In the genomic region with DNA sequence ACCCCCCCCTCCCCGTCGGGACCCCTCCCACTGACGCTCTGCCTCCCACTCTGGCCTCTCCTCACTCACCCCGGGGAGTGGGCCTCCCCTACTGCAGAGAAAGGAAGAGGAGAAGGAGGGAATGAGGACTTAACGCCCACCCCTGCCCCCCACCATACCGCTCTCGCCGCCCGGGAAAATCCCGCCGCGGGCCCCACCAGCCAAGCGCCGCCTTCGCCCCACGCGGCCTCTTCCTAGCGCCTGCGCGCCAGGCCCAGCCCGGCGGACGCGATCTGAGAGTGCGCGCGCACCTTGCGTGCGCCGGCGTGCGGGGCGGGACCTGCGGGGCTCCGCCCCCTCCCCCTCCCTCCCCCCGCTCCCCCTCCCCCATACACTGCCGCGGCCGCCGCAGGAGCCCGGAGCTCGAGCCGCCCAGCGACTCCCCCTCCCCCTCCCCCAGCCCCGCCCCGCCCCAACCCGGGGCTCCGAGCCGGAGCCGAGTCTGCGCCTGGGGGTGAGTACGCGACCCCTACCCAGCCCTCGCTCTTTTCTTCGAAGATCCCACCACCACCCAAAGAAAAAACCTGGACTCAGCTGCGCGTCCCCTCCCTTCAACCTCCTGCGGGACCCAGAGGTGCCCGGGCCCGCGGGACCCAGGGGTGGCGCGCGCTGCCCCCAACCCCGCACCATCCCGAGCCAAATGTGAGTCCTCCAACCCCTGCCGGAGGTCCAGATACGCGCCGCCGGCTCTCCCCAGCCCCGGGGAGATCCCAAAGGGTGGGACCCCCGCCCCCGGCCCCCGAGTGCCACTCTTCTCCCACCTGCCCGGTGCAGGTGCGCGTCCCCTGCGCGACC, we compare ENCODE assay signal across 8 cellular contexts. TPM values are rescaled to one million over a fixed set of nuclear protein-coding genes. Genes with fewer than 3 reads are reported as not detected.
DNase-seq lines count a peak whose midpoint lies in the region; ATAC-seq and TF ChIP-seq lines count a peak whose summit lies in the region.

TSS of gene MRPL14 (minus strand) at position 267 of the 834 bp plus-strand sequence. CDS start 10,841 bp downstream, outside the sequence.
TSS of gene TMEM63B (plus strand) at position 369 of the 834 bp plus-strand sequence. CDS start 7,031 bp downstream, outside the sequence.

- peaks cover 14% of the 10 kb centered on the region for H3K36me3 Mint-ChIP-seq in nephron progenitor cell (ENCODE audit: low read depth)
- peaks cover 21% of the 10 kb centered on the region for H3K36me3 Mint-ChIP-seq in stimulated activated naive CD8-positive, alpha-beta T cell treated with anti-CD3 and anti-CD28 coated beads, Interleukin-15, Interleukin-2, amounts not matched to agents 100 ng/mL and 50 ng/mL, for 24 hours (ENCODE audit: low read depth)

- peak within 1 kb of the TSS; percentile 85 for H3K4me3 ChIP-seq in fibroblast of the aortic adventitia (ENCODE audit: low read depth, low read length)

- peaks cover 14% of the 10 kb centered on the region for H3K27me3 Mint-ChIP-seq in nephron progenitor cell (ENCODE audit: low read depth, poor library complexity)
- H3K27me3 Mint-ChIP-seq in stimulated activated naive CD8-positive, alpha-beta T cell treated with anti-CD3 and anti-CD28 coated beads, Interleukin-15, Interleukin-2, amounts not matched to agents 100 ng/mL and 50 ng/mL, for 24 hours: no peaks in the 10 kb centered on the region

- TF ChIP-seq CTCF in fibroblast of the aortic adventitia (IDR thresholded peaks at IDR 0.05; ENCODE audit: insufficient read depth, low read length) (no peak), nephron progenitor cell (IDR thresholded peaks at IDR 0.05) (no peak)

- peak within 1 kb of the TSS; percentile 94 for H3K27ac Mint-ChIP-seq in nephron progenitor cell
- peak within 1 kb of the TSS; percentile 84 for H3K27ac Mint-ChIP-seq in stimulated activated naive CD8-positive, alpha-beta T cell treated with anti-CD3 and anti-CD28 coated beads, Interleukin-15, Interleukin-2, amounts not matched to agents 100 ng/mL and 50 ng/mL, for 24 hours

- DNase-seq in D341Med (ENCODE audit: low spot score) (peak; percentile 100), KBM-7 (peak; percentile 61), fibroblast of the aortic adventitia (ENCODE audit: low read depth) (peak; percentile 86), nephron progenitor cell (peak; percentile 91)
- peak; percentile 86 for DNase-seq in activated effector memory CD4-positive, alpha-beta T cell treated with Interleukin-2 at 50 U/mL for 16 hours

- peak within 1 kb of the TSS; percentile 93 for H3K4me3 Mint-ChIP-seq in nephron progenitor cell
- H3K4me3 Mint-ChIP-seq in stimulated activated naive CD8-positive, alpha-beta T cell treated with anti-CD3 and anti-CD28 coated beads, Interleukin-15, Interleukin-2, amounts not matched to agents 100 ng/mL and 50 ng/mL, for 24 hours: peak within 1 kb of the TSS; percentile 88

- no peaks in the 10 kb centered on the region for H3K9me3 Mint-ChIP-seq in nephron progenitor cell
- H3K9me3 Mint-ChIP-seq in stimulated activated naive CD8-positive, alpha-beta T cell treated with anti-CD3 and anti-CD28 coated beads, Interleukin-15, Interleukin-2, amounts not matched to agents 100 ng/mL and 50 ng/mL, for 24 hours: no peaks in the 10 kb centered on the region

- ATAC-seq in GM21447 (IDR thresholded peaks at IDR 0.05; ENCODE audit: unreplicated experiment): peak; percentile 61

- in situ Hi-C loops in KBM-7 (cut with MboI; ENCODE audit: low pct_unique_long_range_greater_than_20kb, low sequenced_read_pairs): no loop called here

- H3K4me1 Mint-ChIP-seq in nephron progenitor cell: peaks cover 56% of the 10 kb centered on the region
- H3K4me1 Mint-ChIP-seq in stimulated activated naive CD8-positive, alpha-beta T cell treated with anti-CD3 and anti-CD28 coated beads, Interleukin-15, Interleukin-2, amounts not matched to agents 100 ng/mL and 50 ng/mL, for 24 hours (ENCODE audit: low read depth): peaks cover 55% of the 10 kb centered on the region

- peak; percentile 89 for TF ChIP-seq POLR2A in Raji (IDR thresholded peaks at IDR 0.05; ENCODE audit: insufficient read depth, low read depth, low read length)

RNA-seq across cellular contexts. Expression of gene MRPL14, which starts in this region (rescaled TPM):
- 9.2 and 34.5 TPM in 2 replicates for total RNA-seq in fibroblast of the aortic adventitia (ENCODE audit: low replicate concordance)

RNA-seq across cellular contexts. Expression of gene TMEM63B, which starts in this region (rescaled TPM):
- 7.2 and 20.7 TPM in 2 replicates for total RNA-seq in fibroblast of the aortic adventitia (ENCODE audit: low replicate concordance)

Comparison
In these comparisons a context has a peak if more than half of its experiments do, and no peak if none do; other contexts are left out.
1. Peak in every context shown above with its lines: DNase-seq, ATAC-seq and H3K4me3 ChIP-seq.